ENCODE assay signal across 8 cellular contexts in the genomic region with DNA sequence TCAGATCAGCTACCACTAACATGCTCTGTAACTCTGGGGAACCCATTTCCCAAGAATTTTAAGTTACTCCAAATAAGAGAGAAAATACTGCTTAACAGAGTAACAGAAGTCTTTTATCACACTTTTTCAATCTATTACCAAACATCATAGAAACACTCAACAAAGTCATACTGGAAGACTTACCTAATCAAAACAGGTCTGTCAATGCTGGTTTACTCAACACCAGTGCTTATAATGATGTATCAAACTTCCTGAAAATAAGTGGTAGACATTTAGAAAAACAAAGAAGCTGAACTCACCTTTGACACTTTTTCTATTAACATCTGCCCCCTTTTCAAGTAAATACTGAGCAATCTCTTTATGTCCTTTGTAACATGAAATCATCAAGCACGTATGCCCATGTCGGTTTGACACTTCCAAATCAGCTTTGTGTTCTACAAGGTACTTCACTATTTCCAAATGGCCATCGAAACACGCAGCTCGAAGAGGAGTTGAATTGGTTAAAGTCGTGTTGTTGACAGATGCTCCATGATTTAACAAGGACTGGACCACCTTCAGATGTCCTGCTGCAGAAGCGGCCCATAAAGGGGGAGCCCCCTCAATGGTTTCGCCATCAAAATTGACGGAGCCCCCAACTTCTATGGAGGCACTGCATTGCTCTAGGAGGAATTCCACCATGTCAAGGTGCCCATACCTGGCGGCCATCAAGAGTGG. TPM values are rescaled to one million over a fixed set of nuclear protein-coding genes. Genes with fewer than 3 reads are reported as not detected.
DNase-seq lines count a peak whose midpoint lies in the region; TF ChIP-seq lines count a peak whose summit lies in the region.

No MANE protein-coding gene starts in this region.

- peaks cover 52% of the 10 kb centered on the region for H3K36me3 ChIP-seq in HUES48 (ENCODE audit: control insufficient read depth, insufficient read depth, low read length)
- peaks cover 8% of the 10 kb centered on the region for H3K36me3 ChIP-seq in mammary epithelial cell (ENCODE audit: insufficient read depth, low read length)
- H3K36me3 ChIP-seq in mucosa of rectum (ENCODE audit: control insufficient read depth in 2 of 2, insufficient read depth in 2 of 2, low read length in 2 of 2) = peaks cover 8 to 23% of the 10 kb centered on the region in 2 donors

- H3K79me2 ChIP-seq in mammary epithelial cell (ENCODE audit: insufficient read depth, low read length) = peaks cover 66% of the 10 kb centered on the region

- H3K27me3 ChIP-seq in HUES48 (ENCODE audit: control insufficient read depth, insufficient read depth, low read length) (no peaks in the 10 kb centered on the region), mammary epithelial cell (ENCODE audit: insufficient read depth, low read length) (no peaks in the 10 kb centered on the region), mucosa of rectum (ENCODE audit: control insufficient read depth in 2 of 2, insufficient read depth in 2 of 2, low read length in 2 of 2) (no peaks in the 10 kb centered on the region)

- peak overlapping the region; percentile 69 for H3K4me3 ChIP-seq in AG09309 (ENCODE audit: control insufficient read depth, low read depth, low read length)
- peak overlapping the region; percentile 95 for H3K4me3 ChIP-seq in HUES48 (ENCODE audit: low read depth, low read length)
- peak overlapping the region; percentile 81 to 94 (median 86) for H3K4me3 ChIP-seq in mammary epithelial cell (replicated peaks in 1 of 3; ENCODE audit: insufficient read depth in 1 of 3, low read depth in 2 of 3, low read length in 3 of 3)
- H3K4me3 ChIP-seq in mucosa of rectum (ENCODE audit: low read length in 2 of 2) = peak overlapping the region; percentile 85 to 94

- H2AFZ ChIP-seq in mammary epithelial cell (ENCODE audit: low read depth, low read length) = no peak overlapping the region

- intact Hi-C loops in mammary epithelial cell (cut with micrococcal nuclease) = loop anchor here (1.0 to 5.0 kb wide), 2 partner anchors 126 to 164 kb away; no protein-coding TSS in a partner anchor

- TF ChIP-seq CTCF in AG09309 (IDR thresholded peaks at IDR 0.05; ENCODE audit: control insufficient read depth, insufficient read depth, low read depth, low read length, missing control alignments) (no peak), mammary epithelial cell (conservative IDR thresholded peaks at IDR 0.05 in 1 of 2, IDR thresholded peaks at IDR 0.05 in 1 of 2; ENCODE audit: extremely low read depth in 1 of 2, insufficient read depth in 1 of 2, low read depth in 1 of 2, low read length in 2 of 2) (no peak)

- H3K4me1 ChIP-seq in HUES48 (ENCODE audit: control insufficient read depth, insufficient read depth, low read length) = peaks cover 40% of the 10 kb centered on the region
- no peaks in the 10 kb centered on the region for H3K4me1 ChIP-seq in mammary epithelial cell (ENCODE audit: insufficient read depth, low read length)
- peaks cover 11 to 19% of the 10 kb centered on the region in 2 donors for H3K4me1 ChIP-seq in mucosa of rectum (ENCODE audit: control insufficient read depth in 2 of 2, insufficient read depth in 2 of 2, low read length in 2 of 2)

- CTCF ChIA-PET in mammary epithelial cell (lab: Charles Lee; ENCODE audit: low non-redundant PET) = interaction anchor here (0.6 kb wide), 1 partner anchor 20 kb away, joined by 4 read pairs; no protein-coding TSS in a partner anchor

- BruUV-seq in mammary epithelial cell (replicated peaks; lab: Mats Ljungman, UMichigan) = no TSS peak

- WGBS in mammary epithelial cell (ENCODE audit: low coverage, missing lambda C conversion rate) = 73% methylated on average over 10 of the region's 10 CpGs

- in situ Hi-C loops in mammary epithelial cell (cut with MboI; ENCODE audit: low sequenced_read_pairs in 2 of 2) = no loop called here

- dilution Hi-C loops in mammary epithelial cell (cut with HindIII; ENCODE audit: low sequenced_read_pairs) = no loop called here

- H3K9ac ChIP-seq in HUES48 (ENCODE audit: low read depth, low read length) (peak overlapping the region; percentile 96; the same call in 1 of the 2 replicates), mammary epithelial cell (ENCODE audit: insufficient read depth, low read length) (peak overlapping the region; percentile 86), mucosa of rectum (ENCODE audit: low read depth in 1 of 2, low read length in 2 of 2) (peak overlapping the region; percentile 85 to 100)

- DNase-seq in AG09309 (ENCODE audit: low read depth) (no peak), mammary epithelial cell (no peak), activated gamma-delta T cell (lab: John Stamatoyannopoulos, UW) (no peak), NCI-H1048 (lab: John Stamatoyannopoulos, UW) (no peak), HK-2 (ENCODE audit: unreplicated experiment) (no peak), NCI-H446 treated with DMSO at 0.1 percent for 48 hours (lab: John Stamatoyannopoulos, UW) (no peak)

- peaks cover 5% of the 10 kb centered on the region for H4K20me1 ChIP-seq in mammary epithelial cell (ENCODE audit: insufficient read depth, low read length)

- H3K27ac ChIP-seq in HUES48 (ENCODE audit: low read depth, low read length) (no peak overlapping the region), mammary epithelial cell (ENCODE audit: insufficient read depth, low read depth, low read length) (peak overlapping the region; percentile 86), mucosa of rectum (ENCODE audit: low read depth in 2 of 2, low read length in 2 of 2) (peak overlapping the region; percentile 99 to 100)

- peak overlapping the region; percentile 94 for H3K4me2 ChIP-seq in mammary epithelial cell (ENCODE audit: insufficient read depth, low read depth, low read length)

- H3K9me3 ChIP-seq in HUES48 (ENCODE audit: control insufficient read depth, insufficient read depth, low read length) = peaks cover 19% of the 10 kb centered on the region
- peaks cover 7% of the 10 kb centered on the region for H3K9me3 ChIP-seq in mammary epithelial cell (replicated peaks; ENCODE audit: insufficient read depth, low read length)
- peaks cover 3 to 4% of the 10 kb centered on the region in 2 donors for H3K9me3 ChIP-seq in mucosa of rectum (ENCODE audit: control insufficient read depth in 2 of 2, low read length in 2 of 2)

RNA-seq across cellular contexts. Expression of gene FEM1C, which starts 1.8 kb away (rescaled TPM):
- 10 to 100 TPM; 15.1 to 15.2 TPM for total RNA-seq in mammary epithelial cell
- polyA plus RNA-seq in mammary epithelial cell = 7.3 TPM
- 18.1 TPM for polyA minus RNA-seq in mammary epithelial cell

RNA-seq across cellular contexts. Expression of gene TICAM2, which starts 59.5 kb away (rescaled TPM):
- under 1 TPM; 0.83 to 0.96 TPM for total RNA-seq in mammary epithelial cell
- 0.23 TPM for polyA plus RNA-seq in mammary epithelial cell
- polyA minus RNA-seq in mammary epithelial cell = not detected
